2 cellular contexts compared by ENCODE assay signal in the genomic region with DNA sequence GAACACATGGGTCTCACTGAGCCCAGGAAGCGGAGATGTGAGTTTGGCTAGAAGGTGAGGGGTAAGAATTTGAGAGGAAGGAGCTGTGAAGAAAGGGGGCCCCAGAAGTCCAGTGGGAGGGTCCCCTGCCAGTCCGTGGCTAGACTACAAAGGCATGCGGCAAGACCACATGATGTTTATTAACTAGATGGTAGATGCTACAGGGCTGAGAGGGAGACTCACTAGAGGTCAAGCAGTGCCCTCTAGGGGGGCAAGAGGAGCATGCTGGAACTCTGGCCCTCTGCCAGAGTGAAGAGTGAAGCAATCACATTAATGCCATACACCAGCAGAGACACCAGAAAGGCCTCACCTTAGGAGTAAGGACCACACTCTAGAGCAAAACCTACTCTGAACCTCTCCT.
TF ChIP-seq lines count a peak whose summit lies in the region.

No MANE protein-coding gene starts in this region.

TF ChIP-seq in SK-N-SH, 30 proteins besides CTCF, POLR2A, EP300 and RAD21:
- TF ChIP-seq GABPA (IDR thresholded peaks at IDR 0.05; ENCODE audit: low read depth) (no peak), SMC3 (IDR thresholded peaks at IDR 0.05; ENCODE audit: low read depth, low read length) (peak; percentile 35; the same call in 1 of the 2 replicates), IRF3 (IDR thresholded peaks at IDR 0.05; ENCODE audit: low read depth, low read length) (no peak), EZH2phosphoT487 (IDR thresholded peaks at IDR 0.05; ENCODE audit: borderline replicate concordance, low read depth) (no peak), FOXM1 (IDR thresholded peaks at IDR 0.05; ENCODE audit: low read depth) (no peak), ZBTB33 (IDR thresholded peaks at IDR 0.05; ENCODE audit: borderline replicate concordance, low read depth) (no peak), RFX5 (IDR thresholded peaks at IDR 0.05; ENCODE audit: low read length) (no peak), SIN3A (IDR thresholded peaks at IDR 0.05; ENCODE audit: borderline replicate concordance, low read depth, low read length) (no peak), RCOR1 (IDR thresholded peaks at IDR 0.05; ENCODE audit: low read length) (no peak), MXI1 (IDR thresholded peaks at IDR 0.05; ENCODE audit: low read depth, low read length) (0 out of 2 replicates have a peak, but pooled peaks have one; percentile 31), YY1 (IDR thresholded peaks at IDR 0.05; ENCODE audit: low read depth) (no peak), CHD2 (IDR thresholded peaks at IDR 0.05; ENCODE audit: low read length, partially characterized antibody) (no peak), TEAD4 (IDR thresholded peaks at IDR 0.05; ENCODE audit: borderline replicate concordance, insufficient read depth) (no peak), NFIC (IDR thresholded peaks at IDR 0.05; ENCODE audit: borderline replicate concordance) (peak; percentile 60), POLR2AphosphoS5 (IDR thresholded peaks at IDR 0.05; ENCODE audit: low read depth, low read length) (no peak)
- TF ChIP-seq, protein P1, sequence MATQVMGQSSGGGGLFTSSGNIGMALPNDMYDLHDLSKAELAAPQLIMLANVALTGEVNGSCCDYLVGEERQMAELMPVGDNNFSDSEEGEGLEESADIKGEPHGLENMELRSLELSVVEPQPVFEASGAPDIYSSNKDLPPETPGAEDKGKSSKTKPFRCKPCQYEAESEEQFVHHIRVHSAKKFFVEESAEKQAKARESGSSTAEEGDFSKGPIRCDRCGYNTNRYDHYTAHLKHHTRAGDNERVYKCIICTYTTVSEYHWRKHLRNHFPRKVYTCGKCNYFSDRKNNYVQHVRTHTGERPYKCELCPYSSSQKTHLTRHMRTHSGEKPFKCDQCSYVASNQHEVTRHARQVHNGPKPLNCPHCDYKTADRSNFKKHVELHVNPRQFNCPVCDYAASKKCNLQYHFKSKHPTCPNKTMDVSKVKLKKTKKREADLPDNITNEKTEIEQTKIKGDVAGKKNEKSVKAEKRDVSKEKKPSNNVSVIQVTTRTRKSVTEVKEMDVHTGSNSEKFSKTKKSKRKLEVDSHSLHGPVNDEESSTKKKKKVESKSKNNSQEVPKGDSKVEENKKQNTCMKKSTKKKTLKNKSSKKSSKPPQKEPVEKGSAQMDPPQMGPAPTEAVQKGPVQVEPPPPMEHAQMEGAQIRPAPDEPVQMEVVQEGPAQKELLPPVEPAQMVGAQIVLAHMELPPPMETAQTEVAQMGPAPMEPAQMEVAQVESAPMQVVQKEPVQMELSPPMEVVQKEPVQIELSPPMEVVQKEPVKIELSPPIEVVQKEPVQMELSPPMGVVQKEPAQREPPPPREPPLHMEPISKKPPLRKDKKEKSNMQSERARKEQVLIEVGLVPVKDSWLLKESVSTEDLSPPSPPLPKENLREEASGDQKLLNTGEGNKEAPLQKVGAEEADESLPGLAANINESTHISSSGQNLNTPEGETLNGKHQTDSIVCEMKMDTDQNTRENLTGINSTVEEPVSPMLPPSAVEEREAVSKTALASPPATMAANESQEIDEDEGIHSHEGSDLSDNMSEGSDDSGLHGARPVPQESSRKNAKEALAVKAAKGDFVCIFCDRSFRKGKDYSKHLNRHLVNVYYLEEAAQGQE (IDR thresholded peaks at IDR 0.05; ENCODE audit: low read depth, low read length) = no peak
- TF ChIP-seq, protein P2, sequence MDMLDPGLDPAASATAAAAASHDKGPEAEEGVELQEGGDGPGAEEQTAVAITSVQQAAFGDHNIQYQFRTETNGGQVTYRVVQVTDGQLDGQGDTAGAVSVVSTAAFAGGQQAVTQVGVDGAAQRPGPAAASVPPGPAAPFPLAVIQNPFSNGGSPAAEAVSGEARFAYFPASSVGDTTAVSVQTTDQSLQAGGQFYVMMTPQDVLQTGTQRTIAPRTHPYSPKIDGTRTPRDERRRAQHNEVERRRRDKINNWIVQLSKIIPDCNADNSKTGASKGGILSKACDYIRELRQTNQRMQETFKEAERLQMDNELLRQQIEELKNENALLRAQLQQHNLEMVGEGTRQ (IDR thresholded peaks at IDR 0.05; ENCODE audit: borderline replicate concordance, low read depth, low read length) = no peak

TF ChIP-seq in HepG2, 621 proteins besides CTCF, POLR2A, EP300 and RAD21:
- peak; percentile 27; the same call in 1 of the 2 replicates for TF ChIP-seq SMC3 (IDR thresholded peaks at IDR 0.05; ENCODE audit: low read length)
- peak; percentile 95 for TF ChIP-seq CEBPB (IDR thresholded peaks at IDR 0.05; ENCODE audit: borderline replicate concordance, low read depth, low read length)
- TF ChIP-seq ZFX (CRISPR knock-in tag; IDR thresholded peaks at IDR 0.05; ENCODE audit: low read depth) = peak; percentile 34; the same call in 1 of the 2 replicates
- TF ChIP-seq ZNF430 (CRISPR knock-in tag; IDR thresholded peaks at IDR 0.05) = 0 out of 2 replicates have a peak, but pooled peaks have one; percentile 42
- no peak for TF ChIP-seq SIX4 (CRISPR knock-in tag; IDR thresholded peaks at IDR 0.05)
- TF ChIP-seq DNMT1 (CRISPR knock-in tag; IDR thresholded peaks at IDR 0.05) = no peak
- TF ChIP-seq XRCC5 (optimal IDR thresholded peaks at IDR 0.05; ENCODE audit: low read length) = peak; percentile 41
- no peak for TF ChIP-seq ZNF839 (CRISPR knock-in tag; IDR thresholded peaks at IDR 0.05; ENCODE audit: borderline replicate concordance)
- peak; percentile 94 for TF ChIP-seq CEBPG (CRISPR knock-in tag; IDR thresholded peaks at IDR 0.05)
- TF ChIP-seq, protein P3, sequence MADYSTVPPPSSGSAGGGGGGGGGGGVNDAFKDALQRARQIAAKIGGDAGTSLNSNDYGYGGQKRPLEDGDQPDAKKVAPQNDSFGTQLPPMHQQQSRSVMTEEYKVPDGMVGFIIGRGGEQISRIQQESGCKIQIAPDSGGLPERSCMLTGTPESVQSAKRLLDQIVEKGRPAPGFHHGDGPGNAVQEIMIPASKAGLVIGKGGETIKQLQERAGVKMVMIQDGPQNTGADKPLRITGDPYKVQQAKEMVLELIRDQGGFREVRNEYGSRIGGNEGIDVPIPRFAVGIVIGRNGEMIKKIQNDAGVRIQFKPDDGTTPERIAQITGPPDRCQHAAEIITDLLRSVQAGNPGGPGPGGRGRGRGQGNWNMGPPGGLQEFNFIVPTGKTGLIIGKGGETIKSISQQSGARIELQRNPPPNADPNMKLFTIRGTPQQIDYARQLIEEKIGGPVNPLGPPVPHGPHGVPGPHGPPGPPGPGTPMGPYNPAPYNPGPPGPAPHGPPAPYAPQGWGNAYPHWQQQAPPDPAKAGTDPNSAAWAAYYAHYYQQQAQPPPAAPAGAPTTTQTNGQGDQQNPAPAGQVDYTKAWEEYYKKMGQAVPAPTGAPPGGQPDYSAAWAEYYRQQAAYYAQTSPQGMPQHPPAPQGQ (CRISPR knock-in tag; IDR thresholded peaks at IDR 0.05; ENCODE audit: borderline replicate concordance) = no peak
- no peak for TF ChIP-seq MED8 (CRISPR knock-in tag; IDR thresholded peaks at IDR 0.05; ENCODE audit: insufficient replicate concordance)
- no peak for TF ChIP-seq SOX6 (IDR thresholded peaks at IDR 0.05)
- TF ChIP-seq SOX6 (CRISPR knock-in tag; IDR thresholded peaks at IDR 0.05) = peak; percentile 38; the same call in 1 of the 2 replicates
- TF ChIP-seq ZNF605 (CRISPR knock-in tag; IDR thresholded peaks at IDR 0.05) = 0 out of 2 replicates have a peak, but pooled peaks have one; percentile 25
- TF ChIP-seq SAP130 (CRISPR knock-in tag; IDR thresholded peaks at IDR 0.05; ENCODE audit: low read depth) = 0 out of 2 replicates have a peak, but pooled peaks have one; percentile 16
- TF ChIP-seq TEAD3 (CRISPR knock-in tag; optimal IDR thresholded peaks at IDR 0.05; ENCODE audit: borderline replicate concordance) = peak; percentile 28
- TF ChIP-seq PATZ1 (CRISPR knock-in tag; IDR thresholded peaks at IDR 0.05) = 0 out of 2 replicates have a peak, but pooled peaks have one; percentile 10
- no peak for TF ChIP-seq EEA1 (CRISPR knock-in tag; IDR thresholded peaks at IDR 0.05; ENCODE audit: borderline replicate concordance)
- TF ChIP-seq SOX13 (IDR thresholded peaks at IDR 0.05) = no peak
- TF ChIP-seq SOX13 (CRISPR knock-in tag; conservative IDR thresholded peaks at IDR 0.05 in 1 of 2, IDR thresholded peaks at IDR 0.05 in 1 of 2) = peak in 1 of 2 experiments; percentile 26; a peak in 1 of 4 replicates
- TF ChIP-seq KMT2A (CRISPR knock-in tag; IDR thresholded peaks at IDR 0.05) = no peak
- peak; percentile 44; the same call in 1 of the 2 replicates for TF ChIP-seq NR2F6 (IDR thresholded peaks at IDR 0.05)
- TF ChIP-seq NR2F6 (CRISPR knock-in tag; IDR thresholded peaks at IDR 0.05) = peak; percentile 60
- no peak for TF ChIP-seq E2F1 (CRISPR knock-in tag; IDR thresholded peaks at IDR 0.05)
- peak; percentile 71 for TF ChIP-seq STAG1 (CRISPR knock-in tag; IDR thresholded peaks at IDR 0.05)
